Comparison of ENCODE assay signal across 12 cellular contexts in the genomic region with DNA sequence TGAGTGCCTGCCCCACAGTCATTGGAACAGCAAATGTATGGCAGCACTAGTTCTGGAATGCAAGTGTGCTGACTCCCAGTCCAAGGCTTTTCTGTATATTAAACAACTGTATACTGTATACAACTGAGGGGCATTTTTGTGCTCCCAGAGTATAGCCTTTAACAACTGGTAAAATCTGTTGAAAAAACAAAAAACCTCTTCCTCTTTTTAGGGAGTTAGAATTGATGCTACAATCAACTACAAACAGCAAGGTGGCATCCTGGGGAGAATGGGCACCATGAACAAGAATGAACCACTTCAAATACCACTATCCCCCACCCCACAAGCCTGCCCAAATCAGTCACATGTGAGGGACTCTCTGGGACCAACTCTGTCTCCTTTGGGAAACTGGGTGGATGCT. TPM values are rescaled to one million over a fixed set of nuclear protein-coding genes. Genes with fewer than 3 reads are reported as not detected.
DNase-seq lines count a peak whose midpoint lies in the region; ATAC-seq and TF ChIP-seq lines count a peak whose summit lies in the region.
"Had no signal": no experiment of that assay in that cellular context is flagged by ENCODE, and none has a peak within 500 bp of the region (broad histone marks: within the 10 kb centered on the region; RNA-seq: fewer than 3 reads in every experiment).

No MANE protein-coding gene starts in this region.

- H3K4me2 ChIP-seq in Karpas-422 (ENCODE audit: low read depth, low read length, poor library complexity, severe bottlenecking), result no peak overlapping the region

- H3K4me1 ChIP-seq in Karpas-422 (ENCODE audit: low read length), result peaks cover 46% of the 10 kb centered on the region
- H3K4me1 ChIP-seq in prostate gland (replicated peaks), result peaks cover 4% of the 10 kb centered on the region
- H3K4me1 ChIP-seq in suprapubic skin, result peaks cover 37% of the 10 kb centered on the region

- H3K9me3 ChIP-seq in Karpas-422 (ENCODE audit: low read length) (no peaks in the 10 kb centered on the region), prostate gland (no peaks in the 10 kb centered on the region), suprapubic skin (no peaks in the 10 kb centered on the region)
- H3K9me3 ChIP-seq: ovary, upper lobe of left lung had no signal

- peaks cover 14% of the 10 kb centered on the region; the same call in 1 of the 2 replicates for H4K20me1 ChIP-seq in Karpas-422 (ENCODE audit: insufficient read depth, low read depth, low read length)

- no peaks in the 10 kb centered on the region for H3K9me2 ChIP-seq in Karpas-422 (replicated peaks; ENCODE audit: insufficient read depth, low read length)

- ATAC-seq in activated CD8-positive, alpha-beta memory T cell treated with anti-CD3 and anti-CD28 coated beads, Interleukin-2, amount 10 ng/mL, durations not matched to agents 7 days and 5 days, result no peak
- no peak for ATAC-seq in HG02840 (IDR thresholded peaks at IDR 0.05; ENCODE audit: low FRiP score, unreplicated experiment)

- intact Hi-C loops in prostate gland (cut with DNase I), result loop anchor here (2.0 kb wide), 1 partner anchor 50 kb away; no protein-coding TSS in a partner anchor
- intact Hi-C loops in head of caudate nucleus (cut with DNase I), result loop anchor here (5.0 to 10.0 kb wide), 3 partner anchors 49 to 242 kb away; a partner anchor contains a TSS

- DNase-seq in activated CD8-positive, alpha-beta memory T cell treated with anti-CD3 and anti-CD28 coated beads, Interleukin-2, amount 10 ng/mL, durations not matched to agents 7 days and 5 days, result no peak
- no peak for DNase-seq in activated CD8-positive, alpha-beta memory T cell treated with anti-CD3 and anti-CD28 coated beads, Interleukin-2, amount 50 U/mL, for 4 hours
- no peak for DNase-seq in Karpas-422
- DNase-seq in chondrocyte (ENCODE audit: low spot score), result no peak
- DNase-seq in prostate gland (ENCODE audit: low spot score), result no peak
- DNase-seq in suprapubic skin (ENCODE audit: low spot score in 2 of 2), result no peak
- no peak for DNase-seq in head of caudate nucleus

- peaks cover 98% of the 10 kb centered on the region for H3K79me2 ChIP-seq in Karpas-422 (ENCODE audit: low read length)

- peaks cover 41% of the 10 kb centered on the region for H3K4me1 Mint-ChIP-seq in activated CD8-positive, alpha-beta memory T cell treated with anti-CD3 and anti-CD28 coated beads, Interleukin-2, amount 10 ng/mL, durations not matched to agents 7 days and 5 days
- peaks cover 21% of the 10 kb centered on the region for H3K4me1 Mint-ChIP-seq in chondrocyte (ENCODE audit: low read depth)

- H3K27ac ChIP-seq in Karpas-422 (ENCODE audit: low read length) (no peak overlapping the region), prostate gland (peak overlapping the region; percentile 2 to 10), suprapubic skin (no peak overlapping the region)
- H3K27ac ChIP-seq: ovary, upper lobe of left lung had no signal

- no peak overlapping the region for H2AFZ ChIP-seq in Karpas-422 (ENCODE audit: low read length)

- CTCF ChIA-PET in activated CD8-positive, alpha-beta memory T cell treated with anti-CD3 and anti-CD28 coated beads, Interleukin-2, amount 10 ng/mL, durations not matched to agents 7 days and 5 days (lab: Charles Lee), result interaction anchor here (0.6 to 10.7 kb wide), 29 partner anchors 10 to 240 kb away, joined by 3 to 96 read pairs (median 5); a partner anchor contains a TSS

- peaks cover 7% of the 10 kb centered on the region for H3K36me3 Mint-ChIP-seq in activated CD8-positive, alpha-beta memory T cell treated with anti-CD3 and anti-CD28 coated beads, Interleukin-2, amount 10 ng/mL, durations not matched to agents 7 days and 5 days
- H3K36me3 Mint-ChIP-seq in chondrocyte (ENCODE audit: low read depth), result peaks cover 1% of the 10 kb centered on the region

- H3K9ac ChIP-seq in Karpas-422 (ENCODE audit: low read length), result 0 out of 2 replicates have a peak overlapping the region, but pooled peaks have one; percentile 0

- H3K27me3 Mint-ChIP-seq in activated CD8-positive, alpha-beta memory T cell treated with anti-CD3 and anti-CD28 coated beads, Interleukin-2, amount 10 ng/mL, durations not matched to agents 7 days and 5 days, result no peaks in the 10 kb centered on the region
- H3K27me3 Mint-ChIP-seq in chondrocyte (ENCODE audit: low read depth), result no peaks in the 10 kb centered on the region

- no peak for TF ChIP-seq CTCF in chondrocyte (IDR thresholded peaks at IDR 0.05)
- no peak for TF ChIP-seq CTCF in prostate gland (IDR thresholded peaks at IDR 0.05)
- TF ChIP-seq CTCF in suprapubic skin (IDR thresholded peaks at IDR 0.05), result no peak

- H3K36me3 ChIP-seq in Karpas-422 (ENCODE audit: insufficient read depth, low read length) (peaks cover 4% of the 10 kb centered on the region; the same call in 1 of the 2 replicates), prostate gland (no peaks in the 10 kb centered on the region), suprapubic skin (no peaks in the 10 kb centered on the region)
- H3K36me3 ChIP-seq: ovary had no signal

- peak overlapping the region; percentile 70 for H3K27ac Mint-ChIP-seq in activated CD8-positive, alpha-beta memory T cell treated with anti-CD3 and anti-CD28 coated beads, Interleukin-2, amount 10 ng/mL, durations not matched to agents 7 days and 5 days
- peak overlapping the region; percentile 80 for H3K27ac Mint-ChIP-seq in chondrocyte (ENCODE audit: unreplicated experiment)

- no peaks in the 10 kb centered on the region for H3K9me3 Mint-ChIP-seq in activated CD8-positive, alpha-beta memory T cell treated with anti-CD3 and anti-CD28 coated beads, Interleukin-2, amount 10 ng/mL, durations not matched to agents 7 days and 5 days (ENCODE audit: low read depth)
- no peaks in the 10 kb centered on the region for H3K9me3 Mint-ChIP-seq in chondrocyte (ENCODE audit: low read depth)

- no peaks in the 10 kb centered on the region for H3K27me3 ChIP-seq in Karpas-422 (ENCODE audit: low read length)
- no peaks in the 10 kb centered on the region for H3K27me3 ChIP-seq in prostate gland (replicated peaks; ENCODE audit: insufficient read depth)
- H3K27me3 ChIP-seq in suprapubic skin, result no peaks in the 10 kb centered on the region
- H3K27me3 ChIP-seq: ovary, upper lobe of left lung had no signal

- H3K4me3 ChIP-seq in Karpas-422 (ENCODE audit: low read length) (no peak overlapping the region), prostate gland (no peak overlapping the region), suprapubic skin (no peak overlapping the region)
- H3K4me3 ChIP-seq: ovary, upper lobe of left lung had no signal

- TF ChIP-seq EP300 in suprapubic skin (IDR thresholded peaks at IDR 0.05), result no peak

- no peak for TF ChIP-seq POLR2A in prostate gland (IDR thresholded peaks at IDR 0.05)
- no peak for TF ChIP-seq POLR2A in suprapubic skin (IDR thresholded peaks at IDR 0.05)

- no peak overlapping the region for H3K4me3 Mint-ChIP-seq in activated CD8-positive, alpha-beta memory T cell treated with anti-CD3 and anti-CD28 coated beads, Interleukin-2, amount 10 ng/mL, durations not matched to agents 7 days and 5 days
- H3K4me3 Mint-ChIP-seq in chondrocyte (ENCODE audit: unreplicated experiment), result no peak overlapping the region

RNA-seq across cellular contexts. Expression of a gene that starts 7.7 kb away (rescaled TPM):
- total RNA-seq in activated CD8-positive, alpha-beta memory T cell treated with anti-CD3 and anti-CD28 coated beads, Interleukin-2, amount 10 ng/mL, durations not matched to agents 7 days and 5 days, result 10 to 100 TPM; 69.2 to 73.5 TPM
- 105 and 106 TPM in 2 replicates for total RNA-seq in Karpas-422 (2014; rRNA removed; shearing (Covaris generic); ENCODE audit: low replicate concordance)
- total RNA-seq in chondrocyte, result 99.2 to 108 TPM (median 107 TPM) in 3 replicates
- total RNA-seq in prostate gland, result 10 to 100 TPM; 52.0 to 52.6 TPM
- total RNA-seq in suprapubic skin, result 10 to 100 TPM; 48.4 to 61.1 (median 56.2) TPM

RNA-seq across cellular contexts. Expression of a gene that starts 28.8 kb away (rescaled TPM):
- total RNA-seq in activated CD8-positive, alpha-beta memory T cell treated with anti-CD3 and anti-CD28 coated beads, Interleukin-2, amount 10 ng/mL, durations not matched to agents 7 days and 5 days, result 10 to 100 TPM; 49.6 to 59.8 TPM
- 126 and 147 TPM in 2 replicates for total RNA-seq in Karpas-422 (2014; rRNA removed; shearing (Covaris generic); ENCODE audit: low replicate concordance)
- 63.3 to 69.4 TPM (median 67.3 TPM) in 3 replicates for total RNA-seq in chondrocyte
- total RNA-seq in prostate gland, result 1,000 to 10,000 TPM in 1 of 2 donors, 100 to 1,000 TPM in 1; 134 to 2,107 TPM
- 10 to 100 TPM; 39.3 to 70.2 (median 58.8) TPM for total RNA-seq in suprapubic skin

RNA-seq across cellular contexts. Expression of a gene that starts 35.0 kb away (rescaled TPM):
- total RNA-seq in activated CD8-positive, alpha-beta memory T cell treated with anti-CD3 and anti-CD28 coated beads, Interleukin-2, amount 10 ng/mL, durations not matched to agents 7 days and 5 days, result not detected
- total RNA-seq in Karpas-422 (2014; rRNA removed; shearing (Covaris generic); ENCODE audit: low replicate concordance), result not detected in 2 replicates
- total RNA-seq in chondrocyte (not detected in 3 replicates), prostate gland (1 to 10 TPM in 1 of 2 donors, under 1 TPM in 1; 0.28 to 1.0 TPM), suprapubic skin (10 to 100 TPM; 27.3 to 99.8 (median 81.8) TPM)
- total RNA-seq: dermis blood vessel endothelial cell, mammary epithelial cell had no signal

RNA-seq across cellular contexts. Expression of a gene that starts 47.0 kb away (rescaled TPM):
- 10 to 100 TPM in 1 of 2 experiments, 1 to 10 TPM in 1; 6.2 to 13.6 TPM for total RNA-seq in activated CD8-positive, alpha-beta memory T cell treated with anti-CD3 and anti-CD28 coated beads, Interleukin-2, amount 10 ng/mL, durations not matched to agents 7 days and 5 days
- total RNA-seq in Karpas-422 (2014; rRNA removed; shearing (Covaris generic); ENCODE audit: low replicate concordance), result 6.0 and 17.7 TPM in 2 replicates
- total RNA-seq in chondrocyte (2.8 to 11.1 TPM (median 10.9 TPM) in 3 replicates), prostate gland (100 to 1,000 TPM in 1 of 2 donors, 10 to 100 TPM in 1; 31.9 to 565 TPM), suprapubic skin (1 to 10 TPM; 3.5 to 9.6 (median 5.4) TPM)

Comparison
In these comparisons a context has a peak if more than half of its experiments do, and no peak if none do; other contexts are left out.
1. H3K27ac ChIP-seq: peak in prostate gland (2 of 2); none in Karpas-422 (single experiment) and suprapubic skin (single experiment).
2. RNA of a gene that starts 35.0 kb away (total RNA-seq): 27.3 to 99.8 TPM in suprapubic skin; 0.28 to 1.0 TPM in prostate gland, not detected in chondrocyte, not detected in activated CD8-positive, alpha-beta memory T cell treated with anti-CD3 and anti-CD28 coated beads, Interleukin-2, amount 10 ng/mL, durations not matched to agents 7 days and 5 days and not detected in Karpas-422; every median in the first group is over 10 times any median in the second.